In genomic region chr10:32139223-32140073, GRCh38 we compare ENCODE assay signal across 8 cellular contexts.
DNase-seq lines count a peak whose midpoint lies in the region; ATAC-seq and TF ChIP-seq lines count a peak whose summit lies in the region.

No MANE protein-coding gene starts in this region.

- peaks cover 18% of the 10 kb centered on the region for H3K4me1 Mint-ChIP-seq in MCF 10A (ENCODE audit: insufficient read depth, unreplicated experiment)
- H3K4me1 Mint-ChIP-seq in stimulated activated effector memory CD8-positive, alpha-beta T cell treated with anti-CD3 and anti-CD28 coated beads, Interleukin-12 subunit alpha, Interleukin-12 subunit beta, amount 100 ng/mL, for 72 hours, result peaks cover 6% of the 10 kb centered on the region

- H3K27ac Mint-ChIP-seq in MCF 10A (ENCODE audit: low read depth, unreplicated experiment), result no peak overlapping the region
- peak overlapping the region; percentile 36 for H3K27ac Mint-ChIP-seq in stimulated activated effector memory CD8-positive, alpha-beta T cell treated with anti-CD3 and anti-CD28 coated beads, Interleukin-12 subunit alpha, Interleukin-12 subunit beta, amount 100 ng/mL, for 72 hours

- peak overlapping the region; percentile 15 for H3K4me3 Mint-ChIP-seq in MCF 10A (ENCODE audit: unreplicated experiment)
- H3K4me3 Mint-ChIP-seq in stimulated activated effector memory CD8-positive, alpha-beta T cell treated with anti-CD3 and anti-CD28 coated beads, Interleukin-12 subunit alpha, Interleukin-12 subunit beta, amount 100 ng/mL, for 72 hours, result no peak overlapping the region

- TSS peak; percentile 99 for BruUV-seq in MCF 10A (replicated peaks; lab: Mats Ljungman, UMichigan)

- intact Hi-C loops in MCF 10A (cut with micrococcal nuclease), result loop anchor here (2.0 to 5.0 kb wide), 2 partner anchors 85 to 208 kb away; partner anchors contain the start of gene EPC1

- no peaks in the 10 kb centered on the region for H3K9me3 Mint-ChIP-seq in MCF 10A (ENCODE audit: unreplicated experiment)
- no peaks in the 10 kb centered on the region for H3K9me3 Mint-ChIP-seq in stimulated activated effector memory CD8-positive, alpha-beta T cell treated with anti-CD3 and anti-CD28 coated beads, Interleukin-12 subunit alpha, Interleukin-12 subunit beta, amount 100 ng/mL, for 72 hours

- H3K27me3 Mint-ChIP-seq in MCF 10A (ENCODE audit: insufficient read depth, unreplicated experiment), result no peaks in the 10 kb centered on the region

- ATAC-seq in stimulated activated effector memory CD8-positive, alpha-beta T cell treated with anti-CD3 and anti-CD28 coated beads, Interleukin-12 subunit alpha, Interleukin-12 subunit beta, amount 100 ng/mL, for 72 hours, result peak; percentile 51
- ATAC-seq in GM19324 (IDR thresholded peaks at IDR 0.05; ENCODE audit: low FRiP score, unreplicated experiment), result no peak

- CTCF ChIA-PET in MCF 10A (lab: Yijun Ruan, JAX), result interaction anchor here (0.5 to 1.5 kb wide), 5 partner anchors 12 to 133 kb away, joined by 3 to 7 read pairs (median 3); partner anchors contain the start of gene KIF5B

- peak; percentile 23 for TF ChIP-seq CTCF in MCF 10A (IDR thresholded peaks at IDR 0.05; ENCODE audit: unreplicated experiment)

- peak; percentile 88 for DNase-seq in GM04503 (ENCODE audit: low read depth)
- peak; percentile 50 for DNase-seq in NCI-H446 treated with DMSO at 0.1 percent for 48 hours (lab: John Stamatoyannopoulos, UW)
- DNase-seq in MCF 10A (ENCODE audit: unreplicated experiment), result peak; percentile 97
- DNase-seq in islet precursor cell, result peak; percentile 96
- no peak for DNase-seq in stimulated activated effector memory CD8-positive, alpha-beta T cell treated with anti-CD3 and anti-CD28 coated beads, Interleukin-12 subunit alpha, Interleukin-12 subunit beta, amount 100 ng/mL, for 72 hours (ENCODE audit: low spot score in 2 of 2)
- DNase-seq in NCI-H510A (lab: John Stamatoyannopoulos, UW), result no peak
- DNase-seq in activated CD8-positive, alpha-beta memory T cell treated with anti-CD3 and anti-CD28 coated beads, Interleukin-2, amount 50 U/mL, for 4 hours, result no peak

- POLR2A ChIA-PET in MCF 10A (lab: Yijun Ruan, JAX), result interaction anchor here (0.6 to 2.2 kb wide), 11 partner anchors 9 to 1507 kb away, joined by 3 to 9 read pairs (median 3); partner anchors contain the start of gene KIF5B

- H3K36me3 Mint-ChIP-seq in MCF 10A (ENCODE audit: insufficient read depth, unreplicated experiment), result peaks cover 5% of the 10 kb centered on the region
- no peaks in the 10 kb centered on the region for H3K36me3 Mint-ChIP-seq in stimulated activated effector memory CD8-positive, alpha-beta T cell treated with anti-CD3 and anti-CD28 coated beads, Interleukin-12 subunit alpha, Interleukin-12 subunit beta, amount 100 ng/mL, for 72 hours

Comparison
In these comparisons a context has a peak if more than half of its experiments do, and no peak if none do; other contexts are left out.
1. DNase-seq: peak in GM04503 (single experiment), NCI-H446 treated with DMSO at 0.1 percent for 48 hours (single experiment), MCF 10A (single experiment) and islet precursor cell (single experiment); none in stimulated activated effector memory CD8-positive, alpha-beta T cell treated with anti-CD3 and anti-CD28 coated beads, Interleukin-12 subunit alpha, Interleukin-12 subunit beta, amount 100 ng/mL, for 72 hours (0 of 2), NCI-H510A (single experiment) and activated CD8-positive, alpha-beta memory T cell treated with anti-CD3 and anti-CD28 coated beads, Interleukin-2, amount 50 U/mL, for 4 hours (single experiment).